In genomic region chr4:159368320-159368719, GRCh38 we compare ENCODE assay signal across 19 cellular contexts.
"Had no signal": no experiment of that assay in that cellular context is flagged by ENCODE, and none has a peak within 500 bp of the region (broad histone marks: within the 10 kb centered on the region; RNA-seq: fewer than 3 reads in every experiment).

No MANE protein-coding gene starts in this region.

- H3K4me3 ChIP-seq: adrenal gland, cardiac muscle cell, prostate gland, right lobe of liver, suprapubic skin had no signal

- H3K9me3 Mint-ChIP-seq: activated naive CD4-positive, alpha-beta T cell treated with anti-CD3 and anti-CD28 coated beads, Interleukin-2, amount 50 U/mL, for 24 hours; stimulated activated naive CD8-positive, alpha-beta T cell treated with anti-CD3 and anti-CD28 coated beads, Interleukin-15, Interleukin-2, amounts not matched to agents 100 ng/mL and 50 ng/mL, for 24 hours had no signal

- H3K4me3 Mint-ChIP-seq: activated CD4-positive, alpha-beta T cell treated with anti-CD3 and anti-CD28 coated beads for 36 hours; activated CD8-positive, alpha-beta T cell treated with anti-CD3 and anti-CD28 coated beads, Interleukin-2, amount 10 ng/mL, durations not matched to agents 7 days and 5 days; activated naive CD4-positive, alpha-beta T cell treated with anti-CD3 and anti-CD28 coated beads, Interleukin-2, amount 50 U/mL, for 24 hours; endodermal cell; nephron progenitor cell; stimulated activated naive CD8-positive, alpha-beta T cell treated with anti-CD3 and anti-CD28 coated beads, Interleukin-15, Interleukin-2, amounts not matched to agents 100 ng/mL and 50 ng/mL, for 24 hours had no signal

- H3K36me3 Mint-ChIP-seq: activated naive CD4-positive, alpha-beta T cell treated with anti-CD3 and anti-CD28 coated beads, Interleukin-2, amount 50 U/mL, for 24 hours had no signal

- H3K27ac ChIP-seq: adrenal gland, cardiac muscle cell, prostate gland, right lobe of liver, suprapubic skin, WERI-Rb-1 had no signal

- H3K36me3 ChIP-seq: adrenal gland, cardiac muscle cell, prostate gland, right lobe of liver, suprapubic skin, WERI-Rb-1 had no signal

- DNase-seq: activated CD4-positive, alpha-beta T cell treated with anti-CD3 and anti-CD28 coated beads for 36 hours; activated CD8-positive, alpha-beta memory T cell treated with anti-CD3 and anti-CD28 coated beads, Interleukin-2, amount 50 U/mL, for 4 hours; activated CD8-positive, alpha-beta T cell treated with anti-CD3 and anti-CD28 coated beads, Interleukin-2, amount 10 ng/mL, durations not matched to agents 7 days and 5 days; activated effector memory CD4-positive, alpha-beta T cell treated with anti-CD3 and anti-CD28 coated beads, Interleukin-2, amount 50 U/mL, for 16 hours; activated T-cell treated with anti-CD3 and anti-CD28 coated beads, Interleukin-2, amount 50 U/mL, for 48 hours; adrenal gland; endodermal cell; erythroblast; hypothalamus; kidney glomerular epithelial cell; nephron progenitor cell; right lobe of liver; trophoblast cell; WERI-Rb-1 had no signal

- H3K4me1 ChIP-seq: prostate gland, right lobe of liver had no signal

- H3K4me1 Mint-ChIP-seq: activated naive CD4-positive, alpha-beta T cell treated with anti-CD3 and anti-CD28 coated beads, Interleukin-2, amount 50 U/mL, for 24 hours had no signal

- ATAC-seq: activated CD4-positive, alpha-beta T cell treated with anti-CD3 and anti-CD28 coated beads for 36 hours; activated CD8-positive, alpha-beta T cell treated with anti-CD3 and anti-CD28 coated beads, Interleukin-2, amount 10 ng/mL, durations not matched to agents 7 days and 5 days; right lobe of liver had no signal

- H3K27me3 ChIP-seq: adrenal gland, cardiac muscle cell, right lobe of liver, suprapubic skin had no signal

- H3K9me3 ChIP-seq: adrenal gland, prostate gland, right lobe of liver, suprapubic skin had no signal

- H3K27ac Mint-ChIP-seq: activated CD4-positive, alpha-beta T cell treated with anti-CD3 and anti-CD28 coated beads for 36 hours; activated CD8-positive, alpha-beta T cell treated with anti-CD3 and anti-CD28 coated beads, Interleukin-2, amount 10 ng/mL, durations not matched to agents 7 days and 5 days; activated naive CD4-positive, alpha-beta T cell treated with anti-CD3 and anti-CD28 coated beads, Interleukin-2, amount 50 U/mL, for 24 hours; endodermal cell; nephron progenitor cell; stimulated activated naive CD8-positive, alpha-beta T cell treated with anti-CD3 and anti-CD28 coated beads, Interleukin-15, Interleukin-2, amounts not matched to agents 100 ng/mL and 50 ng/mL, for 24 hours had no signal
